In genomic region chr15:86103825-86104224, GRCh38 we compare ENCODE assay signal across 10 cellular contexts. TPM values are rescaled to one million over a fixed set of nuclear protein-coding genes. Genes with fewer than 3 reads are reported as not detected.
"Had no signal": no experiment of that assay in that cellular context is flagged by ENCODE, and none has a peak within 500 bp of the region (broad histone marks: within the 10 kb centered on the region; RNA-seq: fewer than 3 reads in every experiment).

No MANE protein-coding gene starts in this region.

- H3K9ac ChIP-seq: GM23248 had no signal

- H3K4me1 Mint-ChIP-seq: IgD-negative memory B cell had no signal

- H3K27ac Mint-ChIP-seq: HFFc6, IgD-negative memory B cell had no signal

- H3K36me3 ChIP-seq: HAP-1 had no signal

- H3K9me3 ChIP-seq: HAP-1 had no signal

- H3K27me3 Mint-ChIP-seq: IgD-negative memory B cell had no signal

- H3K36me3 Mint-ChIP-seq: IgD-negative memory B cell had no signal

- DNase-seq: GM23248, GOT3, HFFc6, KBM-7 had no signal

- H3K4me3 Mint-ChIP-seq: HFFc6, IgD-negative memory B cell had no signal

- FAIRE-seq: H54, HTR-8/SVneo had no signal

- H3K4me1 ChIP-seq: HAP-1 had no signal

- H2AFZ ChIP-seq: GM23248 had no signal

- H3K4me3 ChIP-seq: GM23248, HAP-1 had no signal

- H3K27ac ChIP-seq: GM23248 had no signal

- ATAC-seq: HCT116 had no signal

RNA-seq across cellular contexts. Expression of gene AGBL1, which starts 24.2 kb away (rescaled TPM):
- total RNA-seq: GM23248, HFFc6, HT-29 had no signal
- polyA plus RNA-seq: GM23248, IgD-negative memory B cell had no signal
